1 cellular context compared by ENCODE assay signal in genomic region chr7:92614586-92615237, GRCh38.
TF ChIP-seq lines count a peak whose summit lies in the region.

No MANE protein-coding gene starts in this region.

TF ChIP-seq in GM23338, 12 proteins besides CTCF, POLR2A, EP300 and RAD21:
- TF ChIP-seq, protein P1, sequence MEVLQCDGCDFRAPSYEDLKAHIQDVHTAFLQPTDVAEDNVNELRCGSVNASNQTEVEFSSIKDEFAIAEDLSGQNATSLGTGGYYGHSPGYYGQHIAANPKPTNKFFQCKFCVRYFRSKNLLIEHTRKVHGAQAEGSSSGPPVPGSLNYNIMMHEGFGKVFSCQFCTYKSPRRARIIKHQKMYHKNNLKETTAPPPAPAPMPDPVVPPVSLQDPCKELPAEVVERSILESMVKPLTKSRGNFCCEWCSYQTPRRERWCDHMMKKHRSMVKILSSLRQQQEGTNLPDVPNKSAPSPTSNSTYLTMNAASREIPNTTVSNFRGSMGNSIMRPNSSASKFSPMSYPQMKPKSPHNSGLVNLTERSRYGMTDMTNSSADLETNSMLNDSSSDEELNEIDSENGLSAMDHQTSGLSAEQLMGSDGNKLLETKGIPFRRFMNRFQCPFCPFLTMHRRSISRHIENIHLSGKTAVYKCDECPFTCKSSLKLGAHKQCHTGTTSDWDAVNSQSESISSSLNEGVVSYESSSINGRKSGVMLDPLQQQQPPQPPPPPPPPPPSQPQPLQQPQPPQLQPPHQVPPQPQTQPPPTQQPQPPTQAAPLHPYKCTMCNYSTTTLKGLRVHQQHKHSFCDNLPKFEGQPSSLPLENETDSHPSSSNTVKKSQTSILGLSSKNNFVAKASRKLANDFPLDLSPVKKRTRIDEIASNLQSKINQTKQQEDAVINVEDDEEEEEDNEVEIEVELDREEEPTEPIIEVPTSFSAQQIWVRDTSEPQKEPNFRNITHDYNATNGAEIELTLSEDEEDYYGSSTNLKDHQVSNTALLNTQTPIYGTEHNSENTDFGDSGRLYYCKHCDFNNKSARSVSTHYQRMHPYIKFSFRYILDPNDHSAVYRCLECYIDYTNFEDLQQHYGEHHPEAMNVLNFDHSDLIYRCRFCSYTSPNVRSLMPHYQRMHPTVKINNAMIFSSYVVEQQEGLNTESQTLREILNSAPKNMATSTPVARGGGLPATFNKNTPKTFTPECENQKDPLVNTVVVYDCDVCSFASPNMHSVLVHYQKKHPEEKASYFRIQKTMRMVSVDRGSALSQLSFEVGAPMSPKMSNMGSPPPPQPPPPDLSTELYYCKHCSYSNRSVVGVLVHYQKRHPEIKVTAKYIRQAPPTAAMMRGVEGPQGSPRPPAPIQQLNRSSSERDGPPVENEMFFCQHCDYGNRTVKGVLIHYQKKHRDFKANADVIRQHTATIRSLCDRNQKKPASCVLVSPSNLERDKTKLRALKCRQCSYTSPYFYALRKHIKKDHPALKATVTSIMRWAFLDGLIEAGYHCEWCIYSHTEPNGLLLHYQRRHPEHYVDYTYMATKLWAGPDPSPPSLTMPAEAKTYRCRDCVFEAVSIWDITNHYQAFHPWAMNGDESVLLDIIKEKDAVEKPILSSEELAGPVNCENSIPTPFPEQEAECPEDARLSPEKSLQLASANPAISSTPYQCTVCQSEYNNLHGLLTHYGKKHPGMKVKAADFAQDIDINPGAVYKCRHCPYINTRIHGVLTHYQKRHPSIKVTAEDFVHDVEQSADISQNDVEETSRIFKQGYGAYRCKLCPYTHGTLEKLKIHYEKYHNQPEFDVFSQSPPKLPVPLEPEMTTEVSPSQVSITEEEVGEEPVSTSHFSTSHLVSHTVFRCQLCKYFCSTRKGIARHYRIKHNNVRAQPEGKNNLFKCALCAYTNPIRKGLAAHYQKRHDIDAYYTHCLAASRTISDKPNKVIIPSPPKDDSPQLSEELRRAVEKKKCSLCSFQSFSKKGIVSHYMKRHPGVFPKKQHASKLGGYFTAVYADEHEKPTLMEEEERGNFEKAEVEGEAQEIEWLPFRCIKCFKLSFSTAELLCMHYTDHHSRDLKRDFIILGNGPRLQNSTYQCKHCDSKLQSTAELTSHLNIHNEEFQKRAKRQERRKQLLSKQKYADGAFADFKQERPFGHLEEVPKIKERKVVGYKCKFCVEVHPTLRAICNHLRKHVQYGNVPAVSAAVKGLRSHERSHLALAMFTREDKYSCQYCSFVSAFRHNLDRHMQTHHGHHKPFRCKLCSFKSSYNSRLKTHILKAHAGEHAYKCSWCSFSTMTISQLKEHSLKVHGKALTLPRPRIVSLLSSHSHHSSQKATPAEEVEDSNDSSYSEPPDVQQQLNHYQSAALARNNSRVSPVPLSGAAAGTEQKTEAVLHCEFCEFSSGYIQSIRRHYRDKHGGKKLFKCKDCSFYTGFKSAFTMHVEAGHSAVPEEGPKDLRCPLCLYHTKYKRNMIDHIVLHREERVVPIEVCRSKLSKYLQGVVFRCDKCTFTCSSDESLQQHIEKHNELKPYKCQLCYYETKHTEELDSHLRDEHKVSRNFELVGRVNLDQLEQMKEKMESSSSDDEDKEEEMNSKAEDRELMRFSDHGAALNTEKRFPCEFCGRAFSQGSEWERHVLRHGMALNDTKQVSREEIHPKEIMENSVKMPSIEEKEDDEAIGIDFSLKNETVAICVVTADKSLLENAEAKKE (CRISPR knock-in tag; IDR thresholded peaks at IDR 0.05): no peak
- TF ChIP-seq NANOG (IDR thresholded peaks at IDR 0.05; ENCODE audit: borderline replicate concordance) (no peak), STAT1 (IDR thresholded peaks at IDR 0.05; ENCODE audit: unreplicated experiment) (no peak), JUNB (IDR thresholded peaks at IDR 0.05; ENCODE audit: unreplicated experiment) (no peak), ETS1 (IDR thresholded peaks at IDR 0.05) (no peak), ZNF114 (CRISPR knock-in tag; IDR thresholded peaks at IDR 0.05) (no peak)
TF ChIP-seq in GM23338: peak in this region for 0.
